Comparison of ENCODE assay signal across 9 cellular contexts in genomic region chr7:159145544-159145891, GRCh38. TPM values are rescaled to one million over a fixed set of nuclear protein-coding genes. Genes with fewer than 3 reads are reported as not detected.
DNase-seq lines count a peak whose midpoint lies in the region; ATAC-seq and TF ChIP-seq lines count a peak whose summit lies in the region.
"Had no signal": no experiment of that assay in that cellular context is flagged by ENCODE, and none has a peak within 500 bp of the region (broad histone marks: within the 10 kb centered on the region; RNA-seq: fewer than 3 reads in every experiment).

No MANE protein-coding gene starts in this region.

- ATAC-seq in CD4-positive, alpha-beta T cell (ENCODE audit: poor library complexity) = no peak
- ATAC-seq in psoas muscle = peak in 2 of 4 donors; percentile 31 to 47
- ATAC-seq in HG03095 (IDR thresholded peaks at IDR 0.05; ENCODE audit: unreplicated experiment) = no peak

- no peaks in the 10 kb centered on the region for H3K9me3 Mint-ChIP-seq in CD4-positive, alpha-beta T cell

- H3K4me3 ChIP-seq in SK-N-MC (peak overlapping the region; percentile 45), iPS-11a (ENCODE audit: low read depth, low read length) (peak overlapping the region; percentile 31), psoas muscle (peak overlapping the region; percentile 76)

- 9 to 13% (median 11%) methylated on average over 26 to 29 of the region's 29 CpGs for WGBS in psoas muscle, 3 donors

- peaks cover 33% of the 10 kb centered on the region for H3K27me3 Mint-ChIP-seq in CD4-positive, alpha-beta T cell

- peaks cover 38% of the 10 kb centered on the region for H3K27me3 ChIP-seq in CD4-positive, alpha-beta T cell (ENCODE audit: control insufficient read depth, insufficient read depth, low read length)
- peaks cover 0 to 29% (median 5%) of the 10 kb centered on the region in 3 donors for H3K27me3 ChIP-seq in psoas muscle (ENCODE audit: insufficient read depth in 3 of 3, low read length in 2 of 3)

- H3K36me3 ChIP-seq in SK-N-MC (ENCODE audit: insufficient read depth, low read length) = no peaks in the 10 kb centered on the region
- no peaks in the 10 kb centered on the region for H3K36me3 ChIP-seq in psoas muscle (ENCODE audit: insufficient read depth in 1 of 2, low read depth in 1 of 2)

- peak overlapping the region; percentile 76 for H3K4me3 Mint-ChIP-seq in CD4-positive, alpha-beta T cell

- no peak for TF ChIP-seq CTCF in CD4-positive, alpha-beta T cell (IDR thresholded peaks at IDR 0.05)
- no peak for TF ChIP-seq CTCF in psoas muscle (IDR thresholded peaks at IDR 0.05)

- no peaks in the 10 kb centered on the region for H3K36me3 Mint-ChIP-seq in CD4-positive, alpha-beta T cell (ENCODE audit: low read depth)

- intact Hi-C loops in CD4-positive, alpha-beta T cell (cut with DNase I, micrococcal nuclease) = no loop called here
- intact Hi-C loops in psoas muscle (cut with DNase I) = loop anchor here in 1 of 2 donors (10.0 kb wide), 1 partner anchor 111 kb away; no protein-coding TSS in a partner anchor

- POLR2A ChIA-PET in CD4-positive, alpha-beta T cell (lab: Charles Lee) = no interaction called here

- peak in 1 of 10 experiments; percentile 12 for DNase-seq in CD4-positive, alpha-beta T cell
- DNase-seq in SK-N-MC (ENCODE audit: low read depth, low spot score) (no peak), psoas muscle (peak in 1 of 2 donors; percentile 21), NCI-H510A (lab: John Stamatoyannopoulos, UW) (no peak), inferior parietal cortex (ENCODE audit: extremely low spot score) (no peak), HK-2 (ENCODE audit: unreplicated experiment) (no peak)
- DNase-seq: occipital lobe had no signal

- CTCF ChIA-PET in CD4-positive, alpha-beta T cell (lab: Charles Lee) = no interaction called here

- no peak overlapping the region for H3K27ac Mint-ChIP-seq in CD4-positive, alpha-beta T cell

- H3K4me1 Mint-ChIP-seq in CD4-positive, alpha-beta T cell (ENCODE audit: low read depth) = peaks cover 7% of the 10 kb centered on the region

- no peak overlapping the region for H3K9ac ChIP-seq in SK-N-MC (ENCODE audit: insufficient read length)

- no peak overlapping the region for H3K27ac ChIP-seq in CD4-positive, alpha-beta T cell (ENCODE audit: low read depth, low read length)
- H3K27ac ChIP-seq in SK-N-MC = no peak overlapping the region
- no peak overlapping the region for H3K27ac ChIP-seq in psoas muscle

- peaks cover 5% of the 10 kb centered on the region for H3K4me1 ChIP-seq in psoas muscle

- no peaks in the 10 kb centered on the region for H3K9me3 ChIP-seq in CD4-positive, alpha-beta T cell (ENCODE audit: control insufficient read depth, low read length)
- no peaks in the 10 kb centered on the region for H3K9me3 ChIP-seq in SK-N-MC (ENCODE audit: low read depth, low read length)
- no peaks in the 10 kb centered on the region for H3K9me3 ChIP-seq in psoas muscle

RNA-seq across cellular contexts. Expression of gene VIPR2, which starts 0.9 kb away (rescaled TPM):
- under 1 TPM; 0.59 to 0.80 TPM for total RNA-seq in CD4-positive, alpha-beta T cell
- 1 to 10 TPM; 2.4 to 3.6 (median 3.3) TPM for total RNA-seq in psoas muscle
- 1 to 10 TPM in 2 of 3 donors, under 1 TPM in 1; 0.60 to 2.3 (median 1.3) TPM for polyA plus RNA-seq in psoas muscle
